ENCODE assay signal across 8 cellular contexts in the genomic region with DNA sequence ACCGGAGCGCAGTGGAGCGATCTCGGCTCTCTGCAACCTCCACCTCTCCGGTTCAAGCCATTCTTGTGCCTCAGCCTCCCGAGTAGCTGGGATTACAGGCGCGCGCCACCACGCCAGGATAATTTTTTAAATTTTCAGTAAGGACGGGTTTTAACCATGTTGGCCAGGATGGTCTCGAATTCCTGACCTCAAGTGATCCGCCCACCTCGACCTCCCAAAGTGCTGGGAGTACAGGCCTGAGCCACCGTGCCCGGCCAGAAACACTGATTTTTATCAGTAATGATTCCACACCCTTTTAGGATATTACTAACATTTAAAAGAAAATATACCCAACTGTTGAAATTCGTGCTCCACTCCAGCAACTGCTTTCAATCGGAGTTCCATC. TPM values are rescaled to one million over a fixed set of nuclear protein-coding genes. Genes with fewer than 3 reads are reported as not detected.
DNase-seq lines count a peak whose midpoint lies in the region; ATAC-seq and TF ChIP-seq lines count a peak whose summit lies in the region.

No MANE protein-coding gene starts in this region.

- TF ChIP-seq POLR2A in lower leg skin (IDR thresholded peaks at IDR 0.05), result no peak
- no peak for TF ChIP-seq POLR2A in thyroid gland (IDR thresholded peaks at IDR 0.05)

- TF ChIP-seq CTCF in astrocyte of the spinal cord (IDR thresholded peaks at IDR 0.05; ENCODE audit: low read depth, low read length) (no peak), lower leg skin (IDR thresholded peaks at IDR 0.05) (no peak), thyroid gland (IDR thresholded peaks at IDR 0.05) (no peak)

- H3K4me3 Mint-ChIP-seq in activated T-cell treated with anti-CD3 and anti-CD28 coated beads, Interleukin-2, amount 50 U/mL, for 4 hours, result peak overlapping the region; percentile 80

- peaks cover 25% of the 10 kb centered on the region for H3K27me3 Mint-ChIP-seq in activated T-cell treated with anti-CD3 and anti-CD28 coated beads, Interleukin-2, amount 50 U/mL, for 4 hours (ENCODE audit: low read depth)

- H3K36me3 Mint-ChIP-seq in activated T-cell treated with anti-CD3 and anti-CD28 coated beads, Interleukin-2, amount 50 U/mL, for 4 hours (ENCODE audit: insufficient read depth), result peaks cover 7% of the 10 kb centered on the region

- peaks cover 10% of the 10 kb centered on the region for H3K9me3 Mint-ChIP-seq in activated T-cell treated with anti-CD3 and anti-CD28 coated beads, Interleukin-2, amount 50 U/mL, for 4 hours

- H3K4me3 ChIP-seq in astrocyte of the spinal cord (ENCODE audit: low read depth, low read length), result peak overlapping the region; percentile 58
- H3K4me3 ChIP-seq in lower leg skin (ENCODE audit: low read depth, poor library complexity, severe bottlenecking), result peak overlapping the region; percentile 56
- peak overlapping the region; percentile 42 to 67 (median 57) for H3K4me3 ChIP-seq in thyroid gland (replicated peaks in 1 of 3)

- WGBS in lower leg skin, 2 donors, result 54 to 55% methylated on average over 18 of the region's 18 CpGs
- WGBS in thyroid gland, 2 donors, result 63% methylated on average over 18 of the region's 18 CpGs

- no peak for ATAC-seq in activated T-cell treated with anti-CD3 and anti-CD28 coated beads, Interleukin-2, amount 50 U/mL, for 4 hours
- ATAC-seq in GM21737 (IDR thresholded peaks at IDR 0.05; ENCODE audit: unreplicated experiment), result no peak

- H3K36me3 ChIP-seq in thyroid gland, result no peaks in the 10 kb centered on the region

- H3K9me3 ChIP-seq in thyroid gland, result no peaks in the 10 kb centered on the region

- H3K27ac ChIP-seq in thyroid gland, result peak overlapping the region; percentile 63 to 89 (median 78)

- in situ Hi-C loops in astrocyte of the spinal cord (cut with HindIII; ENCODE audit: low sequenced_read_pairs), result no loop called here

- peaks cover 0 to 12% of the 10 kb centered on the region in 2 donors for H3K4me1 ChIP-seq in thyroid gland

- no peak for DNase-seq in activated T-cell treated with anti-CD3 and anti-CD28 coated beads, Interleukin-2, amount 50 U/mL, for 4 hours
- no peak for DNase-seq in activated T-cell treated with anti-CD3 and anti-CD28 coated beads, Interleukin-2, amount 50 U/mL, for 1 hour
- no peak for DNase-seq in astrocyte of the spinal cord (ENCODE audit: low read depth, low spot score)
- no peak for DNase-seq in lower leg skin (ENCODE audit: low spot score in 2 of 2)
- no peak for DNase-seq in thyroid gland
- DNase-seq in NCI-H1092 treated with DMSO at 0.1 percent for 48 hours (lab: John Stamatoyannopoulos, UW), result no peak
- DNase-seq in dermis blood vessel endothelial cell, result no peak

- peaks cover 17% of the 10 kb centered on the region for H3K4me1 Mint-ChIP-seq in activated T-cell treated with anti-CD3 and anti-CD28 coated beads, Interleukin-2, amount 50 U/mL, for 4 hours (ENCODE audit: low read depth)

- no peaks in the 10 kb centered on the region for H3K27me3 ChIP-seq in thyroid gland

- intact Hi-C loops in lower leg skin (cut with DNase I; ENCODE audit: low total_unique reads), result no loop called here
- intact Hi-C loops in thyroid gland (cut with DNase I), result loop anchor here (5.0 kb wide), 1 partner anchor 80 kb away; the partner anchor contains the start of gene ZFYVE16

RNA-seq across cellular contexts. Expression of gene FAM151B, which starts 0.5 kb away (rescaled TPM):
- under 1 TPM; 0.40 to 0.54 (median 0.45) TPM for total RNA-seq in activated T-cell treated with anti-CD3 and anti-CD28 coated beads, Interleukin-2, amount 50 U/mL, for 4 hours
- total RNA-seq in lower leg skin (1 to 10 TPM in 2 of 4 donors, under 1 TPM in 2; 0.38 to 2.1 (median 1.3) TPM), thyroid gland (1 to 10 TPM; 2.6 to 8.1 (median 4.5) TPM), dermis blood vessel endothelial cell (2.6 and 3.0 TPM in 2 replicates)
